Comparison of ENCODE assay signal across 26 cellular contexts in the genomic region with DNA sequence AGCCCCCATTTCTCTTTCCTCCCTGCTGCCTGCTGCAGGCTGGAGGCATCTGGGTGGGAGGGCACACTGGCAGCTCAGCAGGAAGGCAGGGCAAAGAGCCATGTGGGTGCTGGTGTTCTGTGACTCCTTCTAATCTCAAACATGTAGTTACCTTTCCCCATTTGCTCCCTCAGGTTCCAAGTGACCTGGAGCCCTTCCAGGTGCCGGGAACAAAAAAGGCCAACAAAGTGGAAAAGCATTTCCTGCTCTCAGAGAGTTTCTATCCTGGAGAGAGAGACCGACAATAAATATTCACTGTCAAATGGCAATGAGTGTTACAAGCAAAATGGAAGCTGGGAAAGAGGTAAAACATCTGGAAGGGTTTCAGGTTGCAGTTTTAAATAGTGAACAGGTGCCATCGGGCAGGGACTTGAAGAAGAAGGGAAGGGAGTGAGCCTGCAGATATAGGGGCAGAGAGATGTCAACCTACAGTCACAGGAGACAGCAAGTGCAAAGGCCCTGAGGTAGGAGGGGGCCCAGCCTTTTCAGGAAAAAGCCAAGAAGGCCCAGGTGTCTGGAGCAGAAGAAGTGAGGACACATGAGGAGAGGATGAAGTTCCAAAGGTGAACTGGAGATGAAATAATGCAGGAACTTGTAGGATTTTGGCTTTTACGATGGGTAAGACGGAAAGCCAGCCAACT. TPM values are rescaled to one million over a fixed set of nuclear protein-coding genes. Genes with fewer than 3 reads are reported as not detected.
DNase-seq lines count a peak whose midpoint lies in the region; ATAC-seq, FAIRE-seq and TF ChIP-seq lines count a peak whose summit lies in the region.
"Had no signal": no experiment of that assay in that cellular context is flagged by ENCODE, and none has a peak within 500 bp of the region (broad histone marks: within the 10 kb centered on the region; RNA-seq: fewer than 3 reads in every experiment).

No MANE protein-coding gene starts in this region.

- no peak for ATAC-seq in heart right ventricle
- ATAC-seq: naive thymus-derived CD4-positive, alpha-beta T cell; stimulated activated naive CD8-positive, alpha-beta T cell treated with anti-CD3 and anti-CD28 coated beads, Interleukin-15, Interleukin-2, amounts not matched to agents 100 U/mL and 50 U/mL, for 24 hours; upper lobe of right lung had no signal

- TF ChIP-seq CTCF in epithelial cell of esophagus (IDR thresholded peaks at IDR 0.05; ENCODE audit: insufficient read depth, low read depth, low read length, missing control alignments) = no peak
- TF ChIP-seq CTCF in heart right ventricle (IDR thresholded peaks at IDR 0.05) = no peak
- no peak for TF ChIP-seq CTCF in WERI-Rb-1 (IDR thresholded peaks at IDR 0.05; ENCODE audit: low read depth, low read length)

- H3K36me3 ChIP-seq in small intestine (ENCODE audit: control insufficient read depth in 2 of 2, insufficient read depth in 2 of 2, low read length in 2 of 2) (no peaks in the 10 kb centered on the region), heart right ventricle (no peaks in the 10 kb centered on the region), WERI-Rb-1 (no peaks in the 10 kb centered on the region)
- H3K36me3 ChIP-seq: ascending aorta, ovary, upper lobe of right lung had no signal

- 70 to 85% (median 70%) methylated on average over 5 of the region's 5 CpGs for WGBS in small intestine, 3 donors
- 74 to 81% methylated on average over 5 of the region's 5 CpGs for whole genome bisulfite sequencing in heart right ventricle, 2 donors

- peak; percentile 33 for DNase-seq in DMS79 treated with DMSO at 0.1 percent for 48 hours (lab: John Stamatoyannopoulos, UW)
- no peak for DNase-seq in DMS79 (lab: John Stamatoyannopoulos, UW)
- DNase-seq in NCI-H2171 (lab: John Stamatoyannopoulos, UW) = peak; percentile 70
- peak; percentile 48 for DNase-seq in epithelial cell of esophagus (ENCODE audit: low read depth)
- DNase-seq in small intestine = peak; percentile 10
- DNase-seq in activated CD8-positive, alpha-beta memory T cell treated with anti-CD3 and anti-CD28 coated beads, Interleukin-2, amount 50 U/mL, for 48 hours = no peak
- no peak for DNase-seq in heart right ventricle
- DNase-seq in WERI-Rb-1 = no peak
- DNase-seq: activated B cell treated with CpG ODN at 0.5 μM for 24 hours; activated T-cell treated with anti-CD3 and anti-CD28 coated beads, Interleukin-2, amount 50 U/mL, for 48 hours; C1 segment of cervical spinal cord; HCEC 1CT; mesenchymal stem cell; naive thymus-derived CD4-positive, alpha-beta T cell; NCI-H1048; NCI-H774; OCI-M1; ovary; stimulated activated CD4-positive, alpha-beta T cell treated with anti-CD3 and anti-CD28 coated beads, Interleukin-1b, Interleukin-23, amount 100 ng/mL, for 48 hours; stimulated activated naive CD8-positive, alpha-beta T cell treated with anti-CD3 and anti-CD28 coated beads, Interleukin-15, Interleukin-2, amounts not matched to agents 100 U/mL and 50 U/mL, for 24 hours; upper lobe of right lung had no signal

- H3K4me1 ChIP-seq in small intestine (ENCODE audit: control insufficient read depth in 2 of 2, insufficient read depth in 1 of 2, low read depth in 1 of 2, low read length in 1 of 2) = no peaks in the 10 kb centered on the region
- peaks cover 0 to 45% (median 22%) of the 10 kb centered on the region in 9 donors for H3K4me1 ChIP-seq in heart right ventricle

- H3K27ac ChIP-seq in small intestine (ENCODE audit: low read depth in 1 of 2, low read length in 1 of 2) = no peak overlapping the region
- no peak overlapping the region for H3K27ac ChIP-seq in heart right ventricle
- no peak overlapping the region for H3K27ac ChIP-seq in WERI-Rb-1
- H3K27ac ChIP-seq: ascending aorta, ovary, upper lobe of right lung had no signal

- no peak for FAIRE-seq in small intestine (lab: Jason Lieb, UNC)
- FAIRE-seq: A204.1, GM12892 had no signal

- H3K4me3 ChIP-seq in epithelial cell of esophagus (ENCODE audit: low read length) (no peak overlapping the region), small intestine (ENCODE audit: low read depth in 1 of 2, low read length in 2 of 2) (no peak overlapping the region), heart right ventricle (no peak overlapping the region), WERI-Rb-1 (ENCODE audit: low read depth, low read length) (no peak overlapping the region)
- H3K4me3 ChIP-seq: ascending aorta, ovary, upper lobe of right lung had no signal

- H3K27me3 ChIP-seq in small intestine (ENCODE audit: control insufficient read depth in 2 of 2, insufficient read depth in 2 of 2, low read length in 2 of 2) = no peaks in the 10 kb centered on the region
- H3K27me3 ChIP-seq in heart right ventricle = no peaks in the 10 kb centered on the region
- H3K27me3 ChIP-seq in WERI-Rb-1 (ENCODE audit: insufficient read depth, low read depth, severe bottlenecking) = no peaks in the 10 kb centered on the region
- H3K27me3 ChIP-seq: ascending aorta, ovary, upper lobe of right lung had no signal

- H3K9me3 ChIP-seq in small intestine (ENCODE audit: control insufficient read depth, low read depth) = no peaks in the 10 kb centered on the region
- no peaks in the 10 kb centered on the region for H3K9me3 ChIP-seq in heart right ventricle
- no peaks in the 10 kb centered on the region for H3K9me3 ChIP-seq in WERI-Rb-1 (ENCODE audit: severe bottlenecking)
- H3K9me3 ChIP-seq: ascending aorta, ovary, upper lobe of right lung had no signal

- intact Hi-C loops in heart right ventricle (cut with DNase I) = loop anchor here in 1 of 10 donors (10.0 kb wide), 1 partner anchor 180 kb away; the partner anchor contains the start of gene PPP1R14C

RNA-seq across cellular contexts. Expression of gene IYD, which starts 43.6 kb away (rescaled TPM):
- 10 to 100 TPM in 1 of 3 donors, 1 to 10 TPM in 2; 5.3 to 10.5 (median 5.9) TPM for polyA plus RNA-seq in small intestine
- not detected for total RNA-seq in heart right ventricle
- not detected for polyA plus RNA-seq in heart right ventricle
- total RNA-seq: activated B cell treated with CpG ODN at 0.5 μM for 24 hours; naive thymus-derived CD4-positive, alpha-beta T cell; ovary; SK-MEL-5; T-helper 2 cell treated with Interferon-gamma antibody and Interleukin-4, amounts not matched to agents 100 ng/mL and 5 ng/mL, for 36 hours had no signal
- polyA plus RNA-seq: naive thymus-derived CD4-positive, alpha-beta T cell; ovary had no signal

Comparison
In these comparisons a context has a peak if more than half of its experiments do, and no peak if none do; other contexts are left out.
1. DNase-seq: peak in DMS79 treated with DMSO at 0.1 percent for 48 hours (single experiment), NCI-H2171 (single experiment), epithelial cell of esophagus (single experiment) and small intestine (single experiment); none in DMS79 (single experiment), activated CD8-positive, alpha-beta memory T cell treated with anti-CD3 and anti-CD28 coated beads, Interleukin-2, amount 50 U/mL, for 48 hours (single experiment), heart right ventricle (0 of 2) and WERI-Rb-1 (single experiment).
2. RNA of gene IYD, which starts 43.6 kb away (polyA plus RNA-seq): 5.3 to 10.5 TPM in small intestine; not detected in heart right ventricle; every median in the first group is over 4 times any median in the second.